Comparison of ENCODE assay signal across 1 cellular context in the genomic region with DNA sequence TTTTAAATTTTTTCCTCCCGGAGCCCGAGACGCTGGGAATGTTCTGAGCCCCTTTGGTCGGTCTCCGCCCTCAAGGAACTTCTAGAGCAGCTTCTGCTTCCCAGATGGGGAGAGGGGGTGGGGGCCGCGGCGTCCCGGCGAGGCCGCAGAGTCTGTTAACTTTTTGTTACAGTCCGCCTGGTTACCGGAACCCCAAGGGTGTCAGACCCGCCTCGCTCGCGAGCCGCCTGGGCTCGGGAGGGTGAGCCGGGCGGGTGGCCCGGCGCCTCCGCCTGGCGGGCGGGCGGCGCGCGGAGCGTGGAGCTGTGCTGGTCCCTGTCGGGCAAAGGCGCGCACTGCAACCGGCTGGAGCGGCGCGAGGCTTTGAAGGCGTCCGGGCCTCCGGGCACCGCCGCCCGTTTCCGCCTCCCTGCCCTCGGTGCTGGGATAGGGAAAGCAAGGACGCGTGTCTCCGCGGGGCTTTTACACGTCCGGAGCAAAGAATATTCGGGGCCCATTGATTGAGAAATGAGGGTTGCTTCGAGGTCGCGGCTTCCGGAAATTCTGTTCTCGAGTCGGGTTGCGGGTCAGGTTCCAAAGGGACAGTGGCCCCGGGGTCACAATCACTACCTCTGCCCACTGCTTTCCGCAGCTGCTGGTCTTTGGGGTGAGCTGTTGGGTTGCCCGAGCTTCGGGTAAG.
A peak's percentile ranks its signal among the peaks of the same experiment; 100 is the strongest.
TF ChIP-seq lines count a peak whose summit lies in the region.

No MANE protein-coding gene starts in this region.

TF ChIP-seq in HepG2, 621 proteins besides CTCF, POLR2A, EP300 and RAD21 (continued from another document):
- TF ChIP-seq, protein P1, sequence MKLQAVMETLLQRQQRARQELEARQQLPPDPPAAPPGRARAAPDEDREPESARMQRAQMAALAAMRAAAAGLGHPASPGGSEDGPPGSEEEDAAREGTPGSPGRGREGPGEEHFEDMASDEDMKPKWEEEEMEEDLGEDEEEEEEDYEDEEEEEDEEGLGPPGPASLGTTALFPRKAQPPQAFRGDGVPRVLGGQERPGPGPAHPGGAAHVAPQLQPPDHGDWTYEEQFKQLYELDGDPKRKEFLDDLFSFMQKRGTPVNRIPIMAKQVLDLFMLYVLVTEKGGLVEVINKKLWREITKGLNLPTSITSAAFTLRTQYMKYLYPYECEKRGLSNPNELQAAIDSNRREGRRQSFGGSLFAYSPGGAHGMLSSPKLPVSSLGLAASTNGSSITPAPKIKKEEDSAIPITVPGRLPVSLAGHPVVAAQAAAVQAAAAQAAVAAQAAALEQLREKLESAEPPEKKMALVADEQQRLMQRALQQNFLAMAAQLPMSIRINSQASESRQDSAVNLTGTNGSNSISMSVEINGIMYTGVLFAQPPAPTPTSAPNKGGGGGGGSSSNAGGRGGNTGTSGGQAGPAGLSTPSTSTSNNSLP (IDR thresholded peaks at IDR 0.05; ENCODE audit: low read depth, low read length), result peak; percentile 29; the same call in 1 of the 2 replicates
- TF ChIP-seq THAP11 (CRISPR knock-in tag; IDR thresholded peaks at IDR 0.05) (0 out of 2 replicates have a peak, but pooled peaks have one; percentile 37), YEATS4 (CRISPR knock-in tag; IDR thresholded peaks at IDR 0.05; ENCODE audit: borderline replicate concordance) (0 out of 2 replicates have a peak, but pooled peaks have one; percentile 25), ZFP90 (CRISPR knock-in tag; IDR thresholded peaks at IDR 0.05; ENCODE audit: borderline replicate concordance) (0 out of 2 replicates have a peak, but pooled peaks have one; percentile 4), POLR2G (IDR thresholded peaks at IDR 0.05; ENCODE audit: low read depth, low read length) (no peak), ZNF24 (IDR thresholded peaks at IDR 0.05) (0 out of 2 replicates have a peak, but pooled peaks have one; percentile 26), ELF1 (CRISPR knock-in tag; IDR thresholded peaks at IDR 0.05) (0 out of 2 replicates have a peak, but pooled peaks have one; percentile 17), ZNF546 (CRISPR knock-in tag; conservative IDR thresholded peaks at IDR 0.05) (0 out of 2 replicates have a peak, but pooled peaks have one; percentile 56), SMAD1 (CRISPR knock-in tag; IDR thresholded peaks at IDR 0.05; ENCODE audit: borderline replicate concordance, low read depth) (no peak), ETV5 (CRISPR knock-in tag; IDR thresholded peaks at IDR 0.05; ENCODE audit: borderline replicate concordance) (0 out of 2 replicates have a peak, but pooled peaks have one; percentile 14), ZNF781 (CRISPR knock-in tag; IDR thresholded peaks at IDR 0.05; ENCODE audit: borderline replicate concordance, not compliant biosample characterization) (peak; percentile 5), RARA (CRISPR knock-in tag; IDR thresholded peaks at IDR 0.05) (peak; percentile 18; the same call in 1 of the 2 replicates), KDM5B (CRISPR knock-in tag; IDR thresholded peaks at IDR 0.05; ENCODE audit: borderline replicate concordance) (0 out of 2 replicates have a peak, but pooled peaks have one; percentile 21), ZNF558 (CRISPR knock-in tag; IDR thresholded peaks at IDR 0.05; ENCODE audit: borderline replicate concordance) (0 out of 2 replicates have a peak, but pooled peaks have one; percentile 61)
